ENCODE assay signal across 8 cellular contexts in the genomic region with DNA sequence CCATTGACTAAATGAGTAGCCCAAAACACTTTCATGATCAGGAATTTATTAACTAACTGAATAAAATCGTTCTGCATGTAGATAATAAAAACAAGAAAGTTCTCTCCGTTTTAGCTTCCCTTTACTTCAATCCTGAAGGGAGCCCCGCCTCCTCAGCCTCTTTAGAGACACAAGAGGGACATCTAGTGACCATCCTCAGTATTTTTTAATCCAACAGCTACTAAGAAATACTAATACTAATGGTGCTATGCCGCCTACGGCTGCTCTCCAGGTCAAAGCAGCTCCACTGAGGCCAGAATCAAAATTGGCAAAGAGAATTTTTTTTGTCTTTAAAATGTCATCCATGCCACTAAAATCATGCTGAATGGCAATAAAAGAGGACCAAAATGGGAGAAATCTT. TPM values are rescaled to one million over a fixed set of nuclear protein-coding genes. Genes with fewer than 3 reads are reported as not detected.
DNase-seq lines count a peak whose midpoint lies in the region; ATAC-seq and TF ChIP-seq lines count a peak whose summit lies in the region.

No MANE protein-coding gene starts in this region.

- H3K4me1 ChIP-seq in left ventricle myocardium inferior (peaks cover 35% of the 10 kb centered on the region), skeletal muscle satellite cell (ENCODE audit: control insufficient read depth, insufficient read depth, low read length) (no peaks in the 10 kb centered on the region)

- no peak overlapping the region for H3K9ac ChIP-seq in skeletal muscle satellite cell (ENCODE audit: low read depth, low read length)

- DNase-seq in AG08395 (ENCODE audit: low spot score) (peak; percentile 70), GM04504 (ENCODE audit: low read depth) (peak; percentile 20), NCI-H2029 (lab: John Stamatoyannopoulos, UW) (peak; percentile 30), left ventricle myocardium inferior (no peak)
- DNase-seq in activated CD4-positive, alpha-beta T cell treated with anti-CD3 and anti-CD28 coated beads, Interleukin-2, amount 50 U/mL, for 1 hour: peak; percentile 11
- no peak for DNase-seq in stimulated activated naive CD4-positive, alpha-beta T cell treated with Interleukin-2 at 50 U/mL for 16 hours (lab: John Stamatoyannopoulos, UW)

- H3K36me3 ChIP-seq in left ventricle myocardium inferior (no peaks in the 10 kb centered on the region), skeletal muscle satellite cell (ENCODE audit: insufficient read depth, low read length) (no peaks in the 10 kb centered on the region)

- intact Hi-C loops in left ventricle myocardium inferior (cut with micrococcal nuclease): no loop called here

- H3K27me3 ChIP-seq in left ventricle myocardium inferior (ENCODE audit: low read depth) (peaks cover 33% of the 10 kb centered on the region), skeletal muscle satellite cell (ENCODE audit: control insufficient read depth, insufficient read depth, low read length) (peaks cover 34% of the 10 kb centered on the region)

- peak overlapping the region; percentile 18 for H3K4me2 ChIP-seq in skeletal muscle satellite cell (ENCODE audit: low read length)

- H3K27ac ChIP-seq in left ventricle myocardium inferior (replicated peaks): no peak overlapping the region

- H3K4me3 ChIP-seq in left ventricle myocardium inferior: no peak overlapping the region
- H3K4me3 ChIP-seq in skeletal muscle satellite cell (ENCODE audit: low read length): no peak overlapping the region

- peak; percentile 78 for ATAC-seq in HG02798 (IDR thresholded peaks at IDR 0.05; ENCODE audit: poor library complexity, unreplicated experiment)

- H3K9me3 ChIP-seq in left ventricle myocardium inferior (replicated peaks) (no peaks in the 10 kb centered on the region), skeletal muscle satellite cell (replicated peaks; ENCODE audit: low read length) (no peaks in the 10 kb centered on the region)

- peak; percentile 64 for TF ChIP-seq CTCF in left ventricle myocardium inferior (IDR thresholded peaks at IDR 0.05; ENCODE audit: borderline replicate concordance)

RNA-seq across cellular contexts. Expression of a gene that starts 3.2 kb away (rescaled TPM):
- total RNA-seq in left ventricle myocardium inferior: 0.38 TPM
- under 0.01 and 0.66 TPM in 2 replicates for total RNA-seq in skeletal muscle satellite cell (2012; rRNA removed)

Comparison
In these comparisons a context has a peak if more than half of its experiments do, and no peak if none do; other contexts are left out.
1. DNase-seq: peak in AG08395 (single experiment), GM04504 (single experiment), NCI-H2029 (single experiment) and activated CD4-positive, alpha-beta T cell treated with anti-CD3 and anti-CD28 coated beads, Interleukin-2, amount 50 U/mL, for 1 hour (single experiment); none in left ventricle myocardium inferior (single experiment) and stimulated activated naive CD4-positive, alpha-beta T cell treated with Interleukin-2 at 50 U/mL for 16 hours (single experiment).